ENCODE assay signal across 8 cellular contexts in the genomic region with DNA sequence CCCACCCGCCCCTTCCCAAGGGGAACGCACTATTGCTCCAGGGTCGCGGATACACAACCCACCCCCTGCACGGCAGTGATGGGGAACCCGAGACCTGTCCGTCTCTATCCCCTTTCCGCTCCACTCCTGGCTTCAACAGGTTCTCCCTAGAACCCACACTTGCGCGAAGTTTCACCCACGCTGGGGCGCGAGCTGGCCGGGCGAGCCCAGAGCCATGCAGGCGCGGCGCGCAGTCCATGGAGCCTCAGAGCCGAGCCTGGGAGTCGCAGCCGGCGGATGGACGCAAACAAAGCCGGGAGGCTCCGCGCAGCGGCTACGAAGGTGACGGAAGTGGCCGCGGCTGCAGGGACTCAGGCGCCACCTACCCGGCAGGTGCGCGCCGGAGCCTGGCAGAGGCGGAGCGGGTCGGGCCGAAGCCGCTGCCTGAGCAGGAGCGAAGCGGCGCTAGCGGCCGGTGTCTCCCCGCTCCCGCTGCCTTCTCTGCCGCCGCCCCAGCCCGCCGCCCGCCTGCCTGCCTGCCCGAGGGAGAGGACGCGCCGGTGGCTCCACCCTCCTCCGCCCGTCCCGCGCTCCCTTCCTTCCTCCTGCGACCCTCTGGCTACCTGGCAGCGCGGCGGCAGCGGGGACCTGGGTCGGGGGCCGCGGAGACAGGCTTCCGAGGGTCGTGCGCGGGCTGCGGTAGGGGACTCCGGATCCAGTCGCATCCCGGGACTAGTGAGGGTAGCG. TPM values are rescaled to one million over a fixed set of nuclear protein-coding genes. Genes with fewer than 3 reads are reported as not detected.
DNase-seq lines count a peak whose midpoint lies in the region; ATAC-seq, FAIRE-seq and TF ChIP-seq lines count a peak whose summit lies in the region.

No MANE protein-coding gene starts in this region.

- peak; percentile 59 for ATAC-seq in activated CD8-positive, alpha-beta memory T cell treated with anti-CD3 and anti-CD28 coated beads, Interleukin-2, amount 10 ng/mL, durations not matched to agents 7 days and 5 days

- peaks cover 9% of the 10 kb centered on the region for H3K4me1 Mint-ChIP-seq in activated CD8-positive, alpha-beta memory T cell treated with anti-CD3 and anti-CD28 coated beads, Interleukin-2, amount 10 ng/mL, durations not matched to agents 7 days and 5 days
- peaks cover 10% of the 10 kb centered on the region for H3K4me1 Mint-ChIP-seq in activated CD4-positive, alpha-beta memory T cell treated with anti-CD3 and anti-CD28 coated beads, Interleukin-2, amount 10 ng/mL, durations not matched to agents 7 days and 5 days
- H3K4me1 Mint-ChIP-seq in stimulated activated naive CD8-positive, alpha-beta T cell treated with anti-CD3 and anti-CD28 coated beads, Interleukin-15, Interleukin-2, amounts not matched to agents 100 ng/mL and 50 ng/mL, for 24 hours (ENCODE audit: low read depth), result peaks cover 13% of the 10 kb centered on the region

- TF ChIP-seq CTCF in brain microvascular endothelial cell (IDR thresholded peaks at IDR 0.05; ENCODE audit: low read depth, low read length, missing control alignments), result no peak

- H3K27ac ChIP-seq in brain microvascular endothelial cell, result no peak overlapping the region

- CTCF ChIA-PET in activated CD8-positive, alpha-beta memory T cell treated with anti-CD3 and anti-CD28 coated beads, Interleukin-2, amount 10 ng/mL, durations not matched to agents 7 days and 5 days (lab: Charles Lee), result no interaction called here
- CTCF ChIA-PET in activated CD4-positive, alpha-beta memory T cell treated with anti-CD3 and anti-CD28 coated beads, Interleukin-2, amount 10 ng/mL, durations not matched to agents 7 days and 5 days (lab: Charles Lee), result no interaction called here

- H3K36me3 ChIP-seq in iPS-15b (ENCODE audit: control insufficient read depth, insufficient read depth, low read length) (peaks cover 47% of the 10 kb centered on the region), brain microvascular endothelial cell (replicated peaks) (no peaks in the 10 kb centered on the region)

- H3K9ac ChIP-seq in iPS-15b (ENCODE audit: low read depth, low read length), result peak overlapping the region; percentile 97

- POLR2A ChIA-PET in activated CD4-positive, alpha-beta memory T cell treated with anti-CD3 and anti-CD28 coated beads, Interleukin-2, amount 10 ng/mL, durations not matched to agents 7 days and 5 days (lab: Charles Lee), result no interaction called here

- peaks cover 70% of the 10 kb centered on the region for H3K27me3 Mint-ChIP-seq in activated CD8-positive, alpha-beta memory T cell treated with anti-CD3 and anti-CD28 coated beads, Interleukin-2, amount 10 ng/mL, durations not matched to agents 7 days and 5 days
- H3K27me3 Mint-ChIP-seq in activated CD4-positive, alpha-beta memory T cell treated with anti-CD3 and anti-CD28 coated beads, Interleukin-2, amount 10 ng/mL, durations not matched to agents 7 days and 5 days, result peaks cover 60% of the 10 kb centered on the region
- H3K27me3 Mint-ChIP-seq in stimulated activated naive CD8-positive, alpha-beta T cell treated with anti-CD3 and anti-CD28 coated beads, Interleukin-15, Interleukin-2, amounts not matched to agents 100 ng/mL and 50 ng/mL, for 24 hours, result peaks cover 44% of the 10 kb centered on the region

- H3K4me3 ChIP-seq in iPS-15b (ENCODE audit: low read depth, low read length), result peak overlapping the region; percentile 72
- H3K4me3 ChIP-seq in brain microvascular endothelial cell (ENCODE audit: low read depth, low read length), result no peak overlapping the region

- H3K27me3 ChIP-seq in iPS-15b (ENCODE audit: control insufficient read depth, insufficient read depth, low read length), result peaks cover 11% of the 10 kb centered on the region
- peaks cover 59% of the 10 kb centered on the region for H3K27me3 ChIP-seq in brain microvascular endothelial cell (replicated peaks)

- DNase-seq in activated CD8-positive, alpha-beta memory T cell treated with anti-CD3 and anti-CD28 coated beads, Interleukin-2, amount 10 ng/mL, durations not matched to agents 7 days and 5 days, result no peak
- DNase-seq in activated CD8-positive, alpha-beta memory T cell treated with anti-CD3 and anti-CD28 coated beads, Interleukin-2, amount 50 U/mL, for 48 hours, result no peak
- DNase-seq in activated CD4-positive, alpha-beta memory T cell treated with anti-CD3 and anti-CD28 coated beads, Interleukin-2, amount 10 ng/mL, durations not matched to agents 7 days and 5 days, result peak; percentile 34
- DNase-seq in brain microvascular endothelial cell (no peak), RCC 7860 (ENCODE audit: low spot score) (no peak)
- no peak for DNase-seq in NK-92 treated with Interleukin-12 subunit alpha and Interleukin-12 subunit beta, amount 100 ng/mL, for 24 hours (lab: John Stamatoyannopoulos, UW)

- H3K9me3 Mint-ChIP-seq in activated CD8-positive, alpha-beta memory T cell treated with anti-CD3 and anti-CD28 coated beads, Interleukin-2, amount 10 ng/mL, durations not matched to agents 7 days and 5 days (ENCODE audit: low read depth), result no peaks in the 10 kb centered on the region
- peaks cover 5% of the 10 kb centered on the region for H3K9me3 Mint-ChIP-seq in activated CD4-positive, alpha-beta memory T cell treated with anti-CD3 and anti-CD28 coated beads, Interleukin-2, amount 10 ng/mL, durations not matched to agents 7 days and 5 days
- H3K9me3 Mint-ChIP-seq in stimulated activated naive CD8-positive, alpha-beta T cell treated with anti-CD3 and anti-CD28 coated beads, Interleukin-15, Interleukin-2, amounts not matched to agents 100 ng/mL and 50 ng/mL, for 24 hours, result peaks cover 5% of the 10 kb centered on the region

- in situ Hi-C loops in brain microvascular endothelial cell (cut with HindIII; ENCODE audit: low pct_ligation_motif_present, low sequenced_read_pairs), result no loop called here

- peaks cover 28% of the 10 kb centered on the region for H3K4me1 ChIP-seq in iPS-15b (ENCODE audit: control insufficient read depth, insufficient read depth, low read length)

- FAIRE-seq in RCC 7860 (lab: Jason Lieb, UNC), result no peak

- H3K4me3 Mint-ChIP-seq in activated CD8-positive, alpha-beta memory T cell treated with anti-CD3 and anti-CD28 coated beads, Interleukin-2, amount 10 ng/mL, durations not matched to agents 7 days and 5 days, result no peak overlapping the region
- H3K4me3 Mint-ChIP-seq in activated CD4-positive, alpha-beta memory T cell treated with anti-CD3 and anti-CD28 coated beads, Interleukin-2, amount 10 ng/mL, durations not matched to agents 7 days and 5 days, result no peak overlapping the region
- H3K4me3 Mint-ChIP-seq in stimulated activated naive CD8-positive, alpha-beta T cell treated with anti-CD3 and anti-CD28 coated beads, Interleukin-15, Interleukin-2, amounts not matched to agents 100 ng/mL and 50 ng/mL, for 24 hours, result peak overlapping the region; percentile 34

- H3K36me3 Mint-ChIP-seq in activated CD8-positive, alpha-beta memory T cell treated with anti-CD3 and anti-CD28 coated beads, Interleukin-2, amount 10 ng/mL, durations not matched to agents 7 days and 5 days, result peaks cover 4% of the 10 kb centered on the region
- H3K36me3 Mint-ChIP-seq in activated CD4-positive, alpha-beta memory T cell treated with anti-CD3 and anti-CD28 coated beads, Interleukin-2, amount 10 ng/mL, durations not matched to agents 7 days and 5 days (ENCODE audit: low read depth), result peaks cover 7% of the 10 kb centered on the region
- H3K36me3 Mint-ChIP-seq in stimulated activated naive CD8-positive, alpha-beta T cell treated with anti-CD3 and anti-CD28 coated beads, Interleukin-15, Interleukin-2, amounts not matched to agents 100 ng/mL and 50 ng/mL, for 24 hours (ENCODE audit: low read depth), result no peaks in the 10 kb centered on the region

- H3K27ac Mint-ChIP-seq in activated CD8-positive, alpha-beta memory T cell treated with anti-CD3 and anti-CD28 coated beads, Interleukin-2, amount 10 ng/mL, durations not matched to agents 7 days and 5 days, result no peak overlapping the region
- H3K27ac Mint-ChIP-seq in activated CD4-positive, alpha-beta memory T cell treated with anti-CD3 and anti-CD28 coated beads, Interleukin-2, amount 10 ng/mL, durations not matched to agents 7 days and 5 days, result no peak overlapping the region
- no peak overlapping the region for H3K27ac Mint-ChIP-seq in stimulated activated naive CD8-positive, alpha-beta T cell treated with anti-CD3 and anti-CD28 coated beads, Interleukin-15, Interleukin-2, amounts not matched to agents 100 ng/mL and 50 ng/mL, for 24 hours

- H3K9me3 ChIP-seq in iPS-15b (ENCODE audit: control insufficient read depth, insufficient read depth, low read length), result no peaks in the 10 kb centered on the region

RNA-seq across cellular contexts. Expression of gene ALPG, which starts 14.0 kb away (rescaled TPM):
- not detected for total RNA-seq in activated CD8-positive, alpha-beta memory T cell treated with anti-CD3 and anti-CD28 coated beads, Interleukin-2, amount 10 ng/mL, durations not matched to agents 7 days and 5 days
- not detected for total RNA-seq in activated CD4-positive, alpha-beta memory T cell treated with anti-CD3 and anti-CD28 coated beads, Interleukin-2, amount 10 ng/mL, durations not matched to agents 7 days and 5 days

RNA-seq across cellular contexts. Expression of gene ALPI, which starts 35.3 kb away (rescaled TPM):
- total RNA-seq in activated CD8-positive, alpha-beta memory T cell treated with anti-CD3 and anti-CD28 coated beads, Interleukin-2, amount 10 ng/mL, durations not matched to agents 7 days and 5 days, result not detected
- not detected for total RNA-seq in activated CD4-positive, alpha-beta memory T cell treated with anti-CD3 and anti-CD28 coated beads, Interleukin-2, amount 10 ng/mL, durations not matched to agents 7 days and 5 days

RNA-seq across cellular contexts. Expression of gene ALPP, which starts 42.1 kb away (rescaled TPM):
- not detected for total RNA-seq in activated CD8-positive, alpha-beta memory T cell treated with anti-CD3 and anti-CD28 coated beads, Interleukin-2, amount 10 ng/mL, durations not matched to agents 7 days and 5 days
- total RNA-seq in activated CD4-positive, alpha-beta memory T cell treated with anti-CD3 and anti-CD28 coated beads, Interleukin-2, amount 10 ng/mL, durations not matched to agents 7 days and 5 days, result not detected
